13 cellular contexts compared by ENCODE assay signal in genomic region chr12:124695861-124696260, GRCh38.
DNase-seq lines count a peak whose midpoint lies in the region; ATAC-seq, FAIRE-seq and TF ChIP-seq lines count a peak whose summit lies in the region.
"Had no signal": no experiment of that assay in that cellular context is flagged by ENCODE, and none has a peak within 500 bp of the region (broad histone marks: within the 10 kb centered on the region; RNA-seq: fewer than 3 reads in every experiment).

No MANE protein-coding gene starts in this region.

- ATAC-seq in GM18858 (IDR thresholded peaks at IDR 0.05; ENCODE audit: unreplicated experiment) (no peak), GM21786 (IDR thresholded peaks at IDR 0.05; ENCODE audit: unreplicated experiment) (no peak)

- peak; percentile 89 for DNase-seq in DMS 273 (lab: John Stamatoyannopoulos, UW; ENCODE audit: unreplicated experiment)
- peak; percentile 57 for DNase-seq in NB4 (ENCODE audit: low read depth)
- peak; percentile 4 for DNase-seq in kidney glomerular epithelial cell (lab: John Stamatoyannopoulos, UW)
- DNase-seq in SW480 (ENCODE audit: low spot score), result no peak
- DNase-seq in H54 (ENCODE audit: insufficient read length, low spot score), result no peak
- DNase-seq: activated naive CD8-positive, alpha-beta T cell treated with anti-CD3 and anti-CD28 coated beads, Interleukin-2, amount 10 ng/mL, durations not matched to agents 7 days and 5 days; NCI-H1048; T1000 had no signal

- H3K36me3 Mint-ChIP-seq in brain, result peaks cover 8% of the 10 kb centered on the region

- no peak for FAIRE-seq in H54 (lab: Jason Lieb, UNC)
- FAIRE-seq: G401.6 had no signal

- peak overlapping the region in 4 of 5 experiments; percentile 18 to 81 (median 52) for H3K27ac Mint-ChIP-seq in brain
- H3K27ac Mint-ChIP-seq: activated naive CD8-positive, alpha-beta T cell treated with anti-CD3 and anti-CD28 coated beads, Interleukin-2, amount 10 ng/mL, durations not matched to agents 7 days and 5 days; B cell had no signal

- no peak for TF ChIP-seq CTCF in NB4 (IDR thresholded peaks at IDR 0.05; ENCODE audit: low read depth, low read length)
- TF ChIP-seq CTCF in brain (conservative IDR thresholded peaks at IDR 0.05), result no peak

- TF ChIP-seq POLR2A in NB4 (IDR thresholded peaks at IDR 0.05; ENCODE audit: extremely low read depth, insufficient read length), result no peak
- TF ChIP-seq POLR2A in H54 (IDR thresholded peaks at IDR 0.05; ENCODE audit: low read depth, low read length), result no peak

- H3K4me3 ChIP-seq in NB4 (ENCODE audit: low read depth, low read length), result no peak overlapping the region

- H3K27me3 Mint-ChIP-seq in brain, result no peaks in the 10 kb centered on the region

- peaks cover 10 to 45% (median 34%) of the 10 kb centered on the region in 5 experiments for H3K9me3 Mint-ChIP-seq in brain

- H3K4me1 Mint-ChIP-seq in brain, result peaks cover 51% of the 10 kb centered on the region

- no peak overlapping the region for H3K4me3 Mint-ChIP-seq in brain
- H3K4me3 Mint-ChIP-seq: activated naive CD8-positive, alpha-beta T cell treated with anti-CD3 and anti-CD28 coated beads, Interleukin-2, amount 10 ng/mL, durations not matched to agents 7 days and 5 days; B cell had no signal

Comparison
In these comparisons a context has a peak if more than half of its experiments do, and no peak if none do; other contexts are left out.
1. DNase-seq: peak in DMS 273 (single experiment), NB4 (single experiment) and kidney glomerular epithelial cell (single experiment); none in SW480 (single experiment) and H54 (single experiment).